ENCODE assay signal across 8 cellular contexts in genomic region chr10:688621-689426, GRCh38. TPM values are rescaled to one million over a fixed set of nuclear protein-coding genes. Genes with fewer than 3 reads are reported as not detected.
DNase-seq lines count a peak whose midpoint lies in the region; ATAC-seq and TF ChIP-seq lines count a peak whose summit lies in the region.

No MANE protein-coding gene starts in this region.

- no peaks in the 10 kb centered on the region for H3K9me3 ChIP-seq in adrenal gland (replicated peaks in 1 of 3)
- H3K9me3 ChIP-seq in right cardiac atrium (ENCODE audit: control insufficient read depth, low read length): no peaks in the 10 kb centered on the region

- H3K27me3 ChIP-seq in adrenal gland: no peaks in the 10 kb centered on the region
- H3K27me3 ChIP-seq in right cardiac atrium (ENCODE audit: control insufficient read depth, insufficient read depth): no peaks in the 10 kb centered on the region

- peaks cover 3 to 18% of the 10 kb centered on the region in 2 donors for H3K4me1 ChIP-seq in adrenal gland (replicated peaks in 1 of 2)
- peaks cover 4% of the 10 kb centered on the region for H3K4me1 ChIP-seq in right cardiac atrium (ENCODE audit: control insufficient read depth, insufficient read depth, low read length)

- H3K27ac ChIP-seq in adrenal gland (peak overlapping the region in 4 of 5 donors; percentile 39 to 91 (median 79)), right cardiac atrium (ENCODE audit: low read length) (peak overlapping the region; percentile 1)

- no peak for TF ChIP-seq CTCF in adrenal gland (IDR thresholded peaks at IDR 0.05)

- ATAC-seq in right cardiac atrium: peak; percentile 52 to 66
- peak; percentile 46 for ATAC-seq in sciatic nerve
- no peak for ATAC-seq in GM21528 (IDR thresholded peaks at IDR 0.05; ENCODE audit: low FRiP score, unreplicated experiment)

- no peaks in the 10 kb centered on the region for H3K36me3 ChIP-seq in adrenal gland (replicated peaks in 1 of 2)

- H3K4me3 ChIP-seq in adrenal gland (peak overlapping the region in 3 of 4 donors; percentile 25 to 65 (median 27)), right cardiac atrium (ENCODE audit: low read length) (peak overlapping the region; percentile 95)

- DNase-seq in NCI-H1417 (lab: John Stamatoyannopoulos, UW) (peak; percentile 30 to 62 (median 54)), NCI-H1417 treated with DMSO at 0.1 percent for 48 hours (lab: John Stamatoyannopoulos, UW) (no peak), adrenal gland (peak; percentile 45 to 65 (median 57)), right cardiac atrium (peak in 2 of 3 donors; percentile 44 to 74), sciatic nerve (ENCODE audit: low spot score) (no peak), GOT3 (lab: John Stamatoyannopoulos, UW) (no peak)
- no peak for DNase-seq in activated CD8-positive, alpha-beta memory T cell treated with anti-CD3 and anti-CD28 coated beads, Interleukin-2, amount 50 U/mL, for 48 hours

- WGBS in adrenal gland, 4 donors: 2 to 5% (median 2%) methylated on average over 23 to 83 of the region's 85 CpGs
- 2% methylated on average over 83 of the region's 85 CpGs for WGBS in right cardiac atrium

- intact Hi-C loops in adrenal gland (cut with DNase I) (loop anchor here (10.0 kb wide), 2 partner anchors 174 to 184 kb away; no protein-coding TSS in a partner anchor), right cardiac atrium (cut with DNase I) (loop anchor here in 2 of 4 donors (10.0 kb wide), 2 partner anchors 174 to 246 kb away; partner anchors contain the start of gene LARP4B (in 1 of the 2)), sciatic nerve (cut with DNase I) (loop anchor here (1.0 kb wide), 1 partner anchor 64 kb away; no protein-coding TSS in a partner anchor)

- TF ChIP-seq POLR2A in adrenal gland (IDR thresholded peaks at IDR 0.05): peak in 1 of 2 donors; percentile 53

RNA-seq across cellular contexts. Expression of gene DIP2C, which starts 0.6 kb away (rescaled TPM):
- total RNA-seq in adrenal gland (10 to 100 TPM; 13.8 to 23.9 (median 22.3) TPM), right cardiac atrium (10 to 100 TPM; 23.7 to 31.5 (median 26.9) TPM), sciatic nerve (38.7 TPM)
- polyA plus RNA-seq in adrenal gland (10 to 100 TPM in 1 of 3 donors, 1 to 10 TPM in 2; 5.9 to 12.2 (median 8.9) TPM), right cardiac atrium (7.9 TPM)

Comparison
In these comparisons a context has a peak if more than half of its experiments do, and no peak if none do; other contexts are left out.
1. DNase-seq: peak in NCI-H1417 (3 of 3), adrenal gland (7 of 7) and right cardiac atrium (2 of 3); none in NCI-H1417 treated with DMSO at 0.1 percent for 48 hours (single experiment), sciatic nerve (single experiment), GOT3 (single experiment) and activated CD8-positive, alpha-beta memory T cell treated with anti-CD3 and anti-CD28 coated beads, Interleukin-2, amount 50 U/mL, for 48 hours (single experiment).